In the genomic region with DNA sequence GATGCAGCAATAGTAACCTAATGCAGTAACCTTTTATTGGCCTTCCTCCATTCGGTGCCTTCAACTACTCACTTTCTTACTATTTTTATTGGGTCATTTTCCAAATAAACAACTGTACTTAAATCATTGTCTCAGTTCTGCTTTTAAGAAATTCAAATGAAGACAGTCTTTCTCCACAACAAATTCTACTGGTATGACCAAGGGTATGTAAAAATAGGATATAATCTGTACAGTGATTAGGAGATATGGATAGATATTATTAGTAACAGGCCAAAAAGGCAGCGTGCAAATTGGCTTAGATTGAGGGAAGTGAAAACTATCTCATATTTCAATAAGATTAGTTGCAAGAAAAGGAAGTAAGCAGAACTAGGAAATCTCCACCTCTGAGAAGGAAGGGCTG, we compare ENCODE assay signal across 1 cellular context.
TF ChIP-seq lines count a peak whose summit lies in the region.

No MANE protein-coding gene starts in this region.

TF ChIP-seq in HepG2, 621 proteins besides CTCF, POLR2A, EP300 and RAD21 (continued from another document):
- TF ChIP-seq REXO4 (CRISPR knock-in tag; IDR thresholded peaks at IDR 0.05; ENCODE audit: borderline replicate concordance) (no peak), ZNF501 (CRISPR knock-in tag; IDR thresholded peaks at IDR 0.05) (no peak), ZSCAN31 (CRISPR knock-in tag; IDR thresholded peaks at IDR 0.05; ENCODE audit: low read depth) (no peak), NR2F1 (CRISPR knock-in tag; IDR thresholded peaks at IDR 0.05) (no peak), ZNF790 (CRISPR knock-in tag; IDR thresholded peaks at IDR 0.05; ENCODE audit: borderline replicate concordance) (no peak), ZNF788 (CRISPR knock-in tag; IDR thresholded peaks at IDR 0.05; ENCODE audit: borderline replicate concordance) (no peak), ZNF572 (CRISPR knock-in tag; IDR thresholded peaks at IDR 0.05) (no peak), ZNF879 (CRISPR knock-in tag; IDR thresholded peaks at IDR 0.05) (no peak), JUND (CRISPR knock-in tag; IDR thresholded peaks at IDR 0.05) (no peak)
- TF ChIP-seq, protein P1, sequence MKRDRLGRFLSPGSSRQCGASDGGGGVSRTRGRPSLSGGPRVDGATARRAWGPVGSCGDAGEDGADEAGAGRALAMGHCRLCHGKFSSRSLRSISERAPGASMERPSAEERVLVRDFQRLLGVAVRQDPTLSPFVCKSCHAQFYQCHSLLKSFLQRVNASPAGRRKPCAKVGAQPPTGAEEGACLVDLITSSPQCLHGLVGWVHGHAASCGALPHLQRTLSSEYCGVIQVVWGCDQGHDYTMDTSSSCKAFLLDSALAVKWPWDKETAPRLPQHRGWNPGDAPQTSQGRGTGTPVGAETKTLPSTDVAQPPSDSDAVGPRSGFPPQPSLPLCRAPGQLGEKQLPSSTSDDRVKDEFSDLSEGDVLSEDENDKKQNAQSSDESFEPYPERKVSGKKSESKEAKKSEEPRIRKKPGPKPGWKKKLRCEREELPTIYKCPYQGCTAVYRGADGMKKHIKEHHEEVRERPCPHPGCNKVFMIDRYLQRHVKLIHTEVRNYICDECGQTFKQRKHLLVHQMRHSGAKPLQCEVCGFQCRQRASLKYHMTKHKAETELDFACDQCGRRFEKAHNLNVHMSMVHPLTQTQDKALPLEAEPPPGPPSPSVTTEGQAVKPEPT (CRISPR knock-in tag; IDR thresholded peaks at IDR 0.05; ENCODE audit: low read depth) = no peak
- TF ChIP-seq, protein P2, sequence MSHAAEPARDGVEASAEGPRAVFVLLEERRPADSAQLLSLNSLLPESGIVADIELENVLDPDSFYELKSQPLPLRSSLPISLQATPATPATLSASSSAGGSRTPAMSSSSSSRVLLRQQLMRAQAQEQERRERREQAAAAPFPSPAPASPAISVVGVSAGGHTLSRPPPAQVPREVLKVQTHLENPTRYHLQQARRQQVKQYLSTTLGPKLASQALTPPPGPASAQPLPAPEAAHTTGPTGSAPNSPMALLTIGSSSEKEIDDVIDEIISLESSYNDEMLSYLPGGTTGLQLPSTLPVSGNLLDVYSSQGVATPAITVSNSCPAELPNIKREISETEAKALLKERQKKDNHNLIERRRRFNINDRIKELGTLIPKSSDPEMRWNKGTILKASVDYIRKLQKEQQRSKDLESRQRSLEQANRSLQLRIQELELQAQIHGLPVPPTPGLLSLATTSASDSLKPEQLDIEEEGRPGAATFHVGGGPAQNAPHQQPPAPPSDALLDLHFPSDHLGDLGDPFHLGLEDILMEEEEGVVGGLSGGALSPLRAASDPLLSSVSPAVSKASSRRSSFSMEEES (CRISPR knock-in tag; IDR thresholded peaks at IDR 0.05) = no peak
TF ChIP-seq in HepG2: peak in this region for 0.
